Comparison of ENCODE assay signal across 14 cellular contexts in genomic region chr10:18341063-18341462, GRCh38.
A peak's percentile ranks its signal among the peaks of the same experiment; 100 is the strongest.
DNase-seq lines count a peak whose midpoint lies in the region; ATAC-seq and TF ChIP-seq lines count a peak whose summit lies in the region.
"Had no signal": no experiment of that assay in that cellular context is flagged by ENCODE, and none has a peak within 500 bp of the region (broad histone marks: within the 10 kb centered on the region; RNA-seq: fewer than 3 reads in every experiment).

No MANE protein-coding gene starts in this region.

- no peaks in the 10 kb centered on the region for H3K36me3 ChIP-seq in hepatocyte (replicated peaks; ENCODE audit: insufficient read depth, low read depth)
- H3K36me3 ChIP-seq: neural progenitor cell had no signal

- no peaks in the 10 kb centered on the region for H3K9me3 ChIP-seq in hepatocyte (ENCODE audit: low read depth)

- H2AFZ ChIP-seq in hepatocyte = peak overlapping the region; percentile 9
- H2AFZ ChIP-seq: neural progenitor cell had no signal

- H3K79me2 ChIP-seq in hepatocyte = no peaks in the 10 kb centered on the region

- TF ChIP-seq CTCF in HFF-Myc (IDR thresholded peaks at IDR 0.05; ENCODE audit: low read depth, low read length, missing control alignments) = no peak
- TF ChIP-seq CTCF in choroid plexus epithelial cell (conservative IDR thresholded peaks at IDR 0.05; ENCODE audit: low read depth, low read length) = no peak
- TF ChIP-seq CTCF in hepatocyte (IDR thresholded peaks at IDR 0.05; ENCODE audit: poor library complexity) = no peak

- 65% methylated on average over 1 of the region's 1 CpG for WGBS in hepatocyte (ENCODE audit: low lambda C conversion rate, missing lambda C conversion rate)

- H3K9me2 ChIP-seq in hepatocyte (replicated peaks; ENCODE audit: insufficient read depth) = no peaks in the 10 kb centered on the region

- no peaks in the 10 kb centered on the region for H3K27me3 ChIP-seq in hepatocyte
- H3K27me3 ChIP-seq: neural progenitor cell had no signal

- H3K27ac ChIP-seq in hepatocyte = no peak overlapping the region
- H3K27ac ChIP-seq: neural progenitor cell had no signal

- DNase-seq in HFF-Myc (ENCODE audit: extremely low read depth, low read depth) (no peak), choroid plexus epithelial cell (ENCODE audit: low read depth) (no peak), hepatocyte (ENCODE audit: low spot score) (no peak), skeletal muscle cell (ENCODE audit: low read depth) (no peak), hepatic stellate cell (ENCODE audit: low spot score) (no peak), epidermal melanocyte (ENCODE audit: insufficient read length, low spot score) (no peak), NCI-H524 (lab: John Stamatoyannopoulos, UW) (no peak)
- DNase-seq: activated CD4-positive, alpha-beta T cell treated with anti-CD3 and anti-CD28 coated beads, Interleukin-2, amount 10 ng/mL, durations not matched to agents 24 days and 14 days; AML-193; erythroblast; NCI-H1436 had no signal

- H3K4me1 ChIP-seq in hepatocyte (ENCODE audit: insufficient read depth) = no peaks in the 10 kb centered on the region
- H3K4me1 ChIP-seq: neural progenitor cell had no signal

- H3K4me3 ChIP-seq in HFF-Myc (replicated peaks; ENCODE audit: low read depth, low read length) (0 out of 2 replicates have a peak overlapping the region, but pooled peaks have one; percentile 5), choroid plexus epithelial cell (ENCODE audit: low read depth, low read length) (peak overlapping the region; percentile 40), hepatocyte (no peak overlapping the region), skeletal muscle cell (ENCODE audit: low read depth, low read length) (peak overlapping the region; percentile 14)
- H3K4me3 ChIP-seq: neural progenitor cell had no signal

- H3K4me2 ChIP-seq in hepatocyte = peak overlapping the region; percentile 62
- H3K4me2 ChIP-seq: neural progenitor cell had no signal

- H4K20me1 ChIP-seq in hepatocyte (ENCODE audit: insufficient read depth, poor library complexity, severe bottlenecking) = no peaks in the 10 kb centered on the region

- ATAC-seq in HG03571 (IDR thresholded peaks at IDR 0.05; ENCODE audit: unreplicated experiment) = no peak
- ATAC-seq: Panc1 had no signal
